Comparison of ENCODE assay signal across 17 cellular contexts in the genomic region with DNA sequence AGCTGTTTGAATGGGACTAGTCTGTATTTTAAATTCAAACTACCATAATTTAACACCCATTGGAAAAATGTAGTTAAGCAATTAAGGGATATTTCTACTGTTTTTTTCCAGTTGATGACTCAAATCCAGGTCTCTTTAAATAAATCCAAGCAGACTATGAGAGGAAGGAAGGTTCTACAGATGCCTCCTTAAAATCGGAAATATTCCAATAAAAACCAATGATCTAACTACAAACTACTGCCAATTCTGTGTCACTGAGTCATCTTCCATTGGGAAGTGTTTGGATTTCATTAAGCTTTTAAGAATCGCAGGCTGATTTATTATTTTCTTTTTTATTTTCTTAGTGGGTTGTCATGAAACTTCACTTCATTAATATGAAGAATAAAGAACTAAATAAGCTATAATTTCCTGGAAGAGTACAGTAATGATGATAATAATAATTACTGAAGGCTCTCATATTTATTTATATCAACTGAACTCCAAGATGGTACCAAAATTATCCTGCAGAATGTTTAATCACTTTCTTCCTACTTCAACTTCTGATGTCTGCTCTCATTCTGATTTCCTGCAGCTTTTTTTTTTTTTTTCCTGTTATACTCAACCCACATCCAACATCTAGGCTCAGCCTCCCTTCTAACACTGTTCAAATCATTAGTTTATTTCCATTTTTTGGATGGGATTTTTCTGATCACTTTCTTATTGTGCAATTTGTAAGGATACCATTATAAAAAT.
DNase-seq lines count a peak whose midpoint lies in the region; ATAC-seq and TF ChIP-seq lines count a peak whose summit lies in the region.
"Had no signal": no experiment of that assay in that cellular context is flagged by ENCODE, and none has a peak within 500 bp of the region (broad histone marks: within the 10 kb centered on the region; RNA-seq: fewer than 3 reads in every experiment).

No MANE protein-coding gene starts in this region.

- no peak for TF ChIP-seq CTCF in GM13976 (IDR thresholded peaks at IDR 0.05; ENCODE audit: borderline replicate concordance, control extremely low read depth, extremely low read depth, insufficient read depth, missing control alignments)

- peak; percentile 75 for ATAC-seq in left ventricle myocardium superior
- ATAC-seq: activated T-cell treated with anti-CD3 and anti-CD28 coated beads, Interleukin-2, amount 50 U/mL, for 72 hours; esophagus mucosa; stimulated activated naive B cell treated with anti-CD40 and anti-IgM and Interleukin-4, amounts not matched to agents 10 μg/mL and 1 μg/mL and 100 μg/mL, for 72 hours had no signal

- in situ Hi-C loops in GM13976 (cut with MboI; ENCODE audit: low sequenced_read_pairs, unreplicated experiment), result no loop called here

- intact Hi-C loops in left ventricle myocardium superior (cut with micrococcal nuclease), result no loop called here

- DNase-seq in AG08395 (ENCODE audit: low spot score) (peak; percentile 47), HT1080 (ENCODE audit: low read depth) (peak; percentile 42), dermis blood vessel endothelial cell (peak; percentile 96), left ventricle myocardium superior (no peak), GM13976 (ENCODE audit: low spot score) (no peak), hippocampal formation (lab: John Stamatoyannopoulos, UW) (no peak), kidney tubule cell (ENCODE audit: low spot score) (no peak)
- no peak for DNase-seq in stimulated activated CD4-positive, alpha-beta T cell treated with anti-CD3 and anti-CD28 coated beads, Interleukin-15, amount 100 ng/mL, for 24 hours
- DNase-seq: activated B cell treated with CpG ODN at 0.5 μM for 24 hours; activated CD8-positive, alpha-beta memory T cell treated with anti-CD3 and anti-CD28 coated beads for 24 hours; activated T-cell treated with anti-CD3 and anti-CD28 coated beads, Interleukin-2, amount 50 U/mL, for 72 hours; CD4-positive, alpha-beta T cell; DMS79; H7; kidney glomerular epithelial cell; stimulated activated naive B cell treated with anti-CD40 and anti-IgM and Interleukin-4, amounts not matched to agents 10 μg/mL and 1 μg/mL and 100 μg/mL, for 72 hours had no signal

Comparison
In these comparisons a context has a peak if more than half of its experiments do, and no peak if none do; other contexts are left out.
1. DNase-seq: peak in AG08395 (single experiment), HT1080 (single experiment) and dermis blood vessel endothelial cell (single experiment); none in left ventricle myocardium superior (single experiment), stimulated activated CD4-positive, alpha-beta T cell treated with anti-CD3 and anti-CD28 coated beads, Interleukin-15, amount 100 ng/mL, for 24 hours (single experiment), GM13976 (single experiment), hippocampal formation (0 of 2) and kidney tubule cell (single experiment).